Comparison of ENCODE assay signal across 8 cellular contexts in the genomic region with DNA sequence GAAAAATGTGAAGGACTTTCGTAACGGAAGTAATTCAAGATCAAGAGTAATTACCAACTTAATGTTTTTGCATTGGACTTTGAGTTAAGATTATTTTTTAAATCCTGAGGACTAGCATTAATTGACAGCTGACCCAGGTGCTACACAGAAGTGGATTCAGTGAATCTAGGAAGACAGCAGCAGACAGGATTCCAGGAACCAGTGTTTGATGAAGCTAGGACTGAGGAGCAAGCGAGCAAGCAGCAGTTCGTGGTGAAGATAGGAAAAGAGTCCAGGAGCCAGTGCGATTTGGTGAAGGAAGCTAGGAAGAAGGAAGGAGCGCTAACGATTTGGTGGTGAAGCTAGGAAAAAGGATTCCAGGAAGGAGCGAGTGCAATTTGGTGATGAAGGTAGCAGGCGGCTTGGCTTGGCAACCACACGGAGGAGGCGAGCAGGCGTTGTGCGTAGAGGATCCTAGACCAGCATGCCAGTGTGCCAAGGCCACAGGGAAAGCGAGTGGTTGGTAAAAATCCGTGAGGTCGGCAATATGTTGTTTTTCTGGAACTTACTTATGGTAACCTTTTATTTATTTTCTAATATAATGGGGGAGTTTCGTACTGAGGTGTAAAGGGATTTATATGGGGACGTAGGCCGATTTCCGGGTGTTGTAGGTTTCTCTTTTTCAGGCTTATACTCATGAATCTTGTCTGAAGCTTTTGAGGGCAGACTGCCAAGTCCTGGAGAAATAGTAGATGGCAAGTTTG. TPM values are rescaled to one million over a fixed set of nuclear protein-coding genes. Genes with fewer than 3 reads are reported as not detected.
DNase-seq lines count a peak whose midpoint lies in the region; ATAC-seq and TF ChIP-seq lines count a peak whose summit lies in the region.

No MANE protein-coding gene starts in this region.

- TF ChIP-seq POLR2A in breast epithelium (IDR thresholded peaks at IDR 0.05) (peak; percentile 65), tibial nerve (IDR thresholded peaks at IDR 0.05) (peak; percentile 28 to 38)

- H3K4me3 ChIP-seq in breast epithelium (peak overlapping the region; percentile 68 to 91 (median 72)), liver (ENCODE audit: low read depth in 1 of 3, low read length in 3 of 3) (peak overlapping the region; percentile 67 to 100 (median 85)), tibial nerve (peak overlapping the region; percentile 63 to 76 (median 70))

- no peak for TF ChIP-seq CTCF in breast epithelium (IDR thresholded peaks at IDR 0.05)
- no peak for TF ChIP-seq CTCF in liver (IDR thresholded peaks at IDR 0.05; ENCODE audit: low read depth, low read length, missing input control)
- TF ChIP-seq CTCF in tibial nerve (IDR thresholded peaks at IDR 0.05): peak in 1 of 5 experiments; percentile 19

- H3K36me3 ChIP-seq in breast epithelium (no peaks in the 10 kb centered on the region), liver (ENCODE audit: control insufficient read depth in 4 of 4, insufficient read depth in 3 of 4, low read depth in 1 of 4, low read length in 3 of 4) (peaks cover 7 to 37% (median 17%) of the 10 kb centered on the region in 4 donors), tibial nerve (peaks cover 13 to 44% (median 28%) of the 10 kb centered on the region in 3 donors)

- H3K9me3 ChIP-seq in breast epithelium: no peaks in the 10 kb centered on the region
- no peaks in the 10 kb centered on the region for H3K9me3 ChIP-seq in liver (ENCODE audit: control insufficient read depth in 4 of 4, low read length in 3 of 4)
- no peaks in the 10 kb centered on the region for H3K9me3 ChIP-seq in tibial nerve

- H3K9ac ChIP-seq in liver (ENCODE audit: low read depth in 1 of 2, low read length in 2 of 2): peak overlapping the region; percentile 100

- peak overlapping the region; percentile 95 to 98 for H3K27ac ChIP-seq in breast epithelium
- H3K27ac ChIP-seq in liver (ENCODE audit: low read depth in 1 of 2, low read length in 2 of 2): peak overlapping the region; percentile 100
- peak overlapping the region; percentile 93 to 99 (median 94) for H3K27ac ChIP-seq in tibial nerve

- intact Hi-C loops in breast epithelium (cut with DNase I; ENCODE audit: low total_unique reads): no loop called here

- DNase-seq in NOMO-1 (lab: John Stamatoyannopoulos, UW; ENCODE audit: unreplicated experiment in 2 of 2) (peak; percentile 35 to 64), NOMO-1 treated with dmso at 0.1 percent for 144 hours (lab: John Stamatoyannopoulos, UW; ENCODE audit: unreplicated experiment) (no peak), NOMO-1 treated with DMSO at 0.1 percent for 48 hours (lab: John Stamatoyannopoulos, UW; ENCODE audit: unreplicated experiment) (peak; percentile 51), breast epithelium (ENCODE audit: low spot score in 2 of 2) (no peak), tibial nerve (ENCODE audit: low spot score in 2 of 2) (peak in 1 of 2 donors; percentile 63)

- no peak for ATAC-seq in GM18502 (IDR thresholded peaks at IDR 0.05; ENCODE audit: poor library complexity, unreplicated experiment)
- no peak for ATAC-seq in GM19455 (IDR thresholded peaks at IDR 0.05; ENCODE audit: unreplicated experiment)

- H3K4me1 ChIP-seq in breast epithelium: peaks cover 3 to 9% of the 10 kb centered on the region in 2 donors
- H3K4me1 ChIP-seq in liver (ENCODE audit: control insufficient read depth in 4 of 4, insufficient read depth in 4 of 4, low read length in 3 of 4): peaks cover 3 to 37% (median 21%) of the 10 kb centered on the region in 4 donors
- peaks cover 0 to 25% (median 16%) of the 10 kb centered on the region in 4 donors for H3K4me1 ChIP-seq in tibial nerve

- peak in 1 of 2 donors; percentile 18 for TF ChIP-seq RAD21 in liver (IDR thresholded peaks at IDR 0.05)

- TF ChIP-seq EP300 in tibial nerve (IDR thresholded peaks at IDR 0.05): peak in 1 of 2 donors; percentile 96

- H3K27me3 ChIP-seq in breast epithelium (no peaks in the 10 kb centered on the region), liver (ENCODE audit: control insufficient read depth in 4 of 4, insufficient read depth in 4 of 4, low read length in 3 of 4) (no peaks in the 10 kb centered on the region), tibial nerve (no peaks in the 10 kb centered on the region)

- under 1% methylated on average over 20 of the region's 20 CpGs for whole genome bisulfite sequencing in liver
- 0% methylated on average over 20 of the region's 20 CpGs for WGBS in tibial nerve, 2 donors

TF ChIP-seq in liver, 16 proteins besides CTCF, POLR2A, EP300 and RAD21:
- TF ChIP-seq JUND (IDR thresholded peaks at IDR 0.05): peak in 1 of 2 donors; percentile 45
- no peak for TF ChIP-seq YY1 (IDR thresholded peaks at IDR 0.05)
- TF ChIP-seq, protein P1, sequence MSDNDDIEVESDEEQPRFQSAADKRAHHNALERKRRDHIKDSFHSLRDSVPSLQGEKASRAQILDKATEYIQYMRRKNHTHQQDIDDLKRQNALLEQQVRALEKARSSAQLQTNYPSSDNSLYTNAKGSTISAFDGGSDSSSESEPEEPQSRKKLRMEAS (IDR thresholded peaks at IDR 0.05): no peak
- TF ChIP-seq TAF1 (conservative IDR thresholded peaks at IDR 0.05): peak; percentile 17
TF ChIP-seq in liver: peak in this region for 2.

RNA-seq across cellular contexts. Expression of gene MALAT1, which starts 1.6 kb away (rescaled TPM):
- over 10,000 TPM; 14,217 to 22,312 (median 18,959) TPM for total RNA-seq in breast epithelium
- 1,000 to 10,000 TPM; 3,688 to 8,306 TPM for total RNA-seq in liver
- 1,000 to 10,000 TPM in 1 of 2 donors, 10 to 100 TPM in 1; 11.9 to 3,868 TPM for polyA plus RNA-seq in liver
- over 10,000 TPM; 20,649 to 23,532 (median 22,230) TPM for total RNA-seq in tibial nerve

RNA-seq across cellular contexts. Expression of gene SCYL1, which starts 24.4 kb away (rescaled TPM):
- 10 to 100 TPM; 74.1 to 83.4 (median 83.2) TPM for total RNA-seq in breast epithelium
- 10 to 100 TPM; 33.7 to 59.5 TPM for total RNA-seq in liver
- polyA plus RNA-seq in liver: 10 to 100 TPM; 45.6 to 62.0 TPM
- 100 to 1,000 TPM; 109 to 128 (median 112) TPM for total RNA-seq in tibial nerve

RNA-seq across cellular contexts. Expression of gene LTBP3, which starts 57.7 kb away (rescaled TPM):
- total RNA-seq in breast epithelium: 10 to 100 TPM; 63.0 to 98.9 (median 95.7) TPM
- total RNA-seq in liver: 10 to 100 TPM; 16.0 to 17.9 TPM
- 10 to 100 TPM in 1 of 2 donors, 1 to 10 TPM in 1; 8.8 to 46.2 TPM for polyA plus RNA-seq in liver
- 100 to 1,000 TPM; 236 to 476 (median 386) TPM for total RNA-seq in tibial nerve

Comparison
In these comparisons a context has a peak if more than half of its experiments do, and no peak if none do; other contexts are left out.
1. DNase-seq: peak in NOMO-1 (2 of 2) and NOMO-1 treated with DMSO at 0.1 percent for 48 hours (single experiment); none in NOMO-1 treated with dmso at 0.1 percent for 144 hours (single experiment) and breast epithelium (0 of 2).
2. Peak in every context shown above with its lines, with median percentiles within 50 percentile points of each other: H3K27ac ChIP-seq and H3K4me3 ChIP-seq.